In genomic region chr10:121494296-121494695, GRCh38 we compare ENCODE assay signal across 17 cellular contexts.
DNase-seq lines count a peak whose midpoint lies in the region; ATAC-seq and TF ChIP-seq lines count a peak whose summit lies in the region.
"Had no signal": no experiment of that assay in that cellular context is flagged by ENCODE, and none has a peak within 500 bp of the region (broad histone marks: within the 10 kb centered on the region; RNA-seq: fewer than 3 reads in every experiment).

No MANE protein-coding gene starts in this region.

- no peak for TF ChIP-seq CTCF in Caco-2 (IDR thresholded peaks at IDR 0.05; ENCODE audit: insufficient read depth in 1 of 2, low read depth in 1 of 2, low read length in 1 of 2, severe bottlenecking in 1 of 2, unreplicated experiment in 1 of 2)
- no peak for TF ChIP-seq CTCF in HEK293 (tag by site-specific recombination; IDR thresholded peaks at IDR 0.05)
- no peak for TF ChIP-seq CTCF in endodermal cell (conservative IDR thresholded peaks at IDR 0.05)
- no peak for TF ChIP-seq CTCF in psoas muscle (IDR thresholded peaks at IDR 0.05)

- no peaks in the 10 kb centered on the region for H3K9me3 Mint-ChIP-seq in Caco-2 (ENCODE audit: unreplicated experiment)
- H3K9me3 Mint-ChIP-seq in endodermal cell: no peaks in the 10 kb centered on the region

- ATAC-seq in psoas muscle (no peak), HG02610 (IDR thresholded peaks at IDR 0.05; ENCODE audit: unreplicated experiment) (no peak), GM19463 (IDR thresholded peaks at IDR 0.05; ENCODE audit: unreplicated experiment) (no peak), GM18909 (IDR thresholded peaks at IDR 0.05; ENCODE audit: poor library complexity, unreplicated experiment) (no peak)
- ATAC-seq: GM12878 had no signal

- H3K27ac ChIP-seq in HEK293 (ENCODE audit: extremely low read depth, low read depth, low read length) (no peak overlapping the region), endodermal cell (ENCODE audit: low read depth, low read length) (no peak overlapping the region), thymus (ENCODE audit: low read depth) (peak overlapping the region; percentile 11), psoas muscle (no peak overlapping the region)
- H3K27ac ChIP-seq: BLaER1 treated with 17β-estradiol and CSF1 and Interleukin-3, amounts not matched to agents 10 nM and 100 nM had no signal

- H3K27ac Mint-ChIP-seq in Caco-2 (ENCODE audit: unreplicated experiment) (peak overlapping the region; percentile 77), endodermal cell (peak overlapping the region; percentile 31)
- H3K27ac Mint-ChIP-seq: CD4-positive, CD25-positive, alpha-beta regulatory T cell had no signal

- H3K36me3 Mint-ChIP-seq in Caco-2 (ENCODE audit: insufficient read depth, unreplicated experiment) (peaks cover 100% of the 10 kb centered on the region), endodermal cell (ENCODE audit: low read depth) (peaks cover 77% of the 10 kb centered on the region)
- H3K36me3 Mint-ChIP-seq: CD4-positive, CD25-positive, alpha-beta regulatory T cell had no signal

- no peaks in the 10 kb centered on the region for H3K27me3 ChIP-seq in Caco-2 (replicated peaks; ENCODE audit: control insufficient read depth, insufficient read depth, low read length)
- H3K27me3 ChIP-seq in endodermal cell (ENCODE audit: control insufficient read depth, insufficient read depth, low read length, poor library complexity, severe bottlenecking): no peaks in the 10 kb centered on the region
- H3K27me3 ChIP-seq in thymus (ENCODE audit: control insufficient read depth, insufficient read depth): no peaks in the 10 kb centered on the region
- H3K27me3 ChIP-seq in psoas muscle (ENCODE audit: insufficient read depth in 3 of 3, low read length in 2 of 3): peaks cover 3 to 5% (median 5%) of the 10 kb centered on the region in 3 donors
- H3K27me3 ChIP-seq: BLaER1 treated with 17β-estradiol and CSF1 and Interleukin-3, amounts not matched to agents 10 nM and 100 nM had no signal

- peaks cover 28% of the 10 kb centered on the region for H3K4me1 Mint-ChIP-seq in Caco-2 (ENCODE audit: low read depth, unreplicated experiment)
- H3K4me1 Mint-ChIP-seq in endodermal cell: peaks cover 25% of the 10 kb centered on the region
- H3K4me1 Mint-ChIP-seq: CD4-positive, CD25-positive, alpha-beta regulatory T cell had no signal

- intact Hi-C loops in Caco-2 (cut with micrococcal nuclease; ENCODE audit: unreplicated experiment): no loop called here
- intact Hi-C loops in psoas muscle (cut with DNase I): no loop called here

- no peak overlapping the region for H3K9ac ChIP-seq in endodermal cell (ENCODE audit: extremely low read depth, low read length, poor library complexity, severe bottlenecking)
- H3K9ac ChIP-seq: BLaER1 treated with 17β-estradiol and CSF1 and Interleukin-3, amounts not matched to agents 10 nM and 100 nM had no signal

- POLR2A ChIA-PET in Caco-2 (lab: Charles Lee) (no interaction called here), HEK293 (lab: Yijun Ruan, JAX) (no interaction called here)

- no TSS peak for BruUV-seq in Caco-2 (replicated peaks; lab: Mats Ljungman, UMichigan)

- CTCF ChIA-PET in Caco-2 (lab: Charles Lee): no interaction called here
- CTCF ChIA-PET in HEK293 (lab: Yijun Ruan, JAX): no interaction called here

- H3K4me3 ChIP-seq in Caco-2 (ENCODE audit: low read depth, low read length): no peak overlapping the region
- H3K4me3 ChIP-seq in HEK293 (ENCODE audit: low read depth, low read length): no peak overlapping the region
- no peak overlapping the region for H3K4me3 ChIP-seq in endodermal cell (ENCODE audit: low read length)
- no peak overlapping the region for H3K4me3 ChIP-seq in thymus (ENCODE audit: low read length)
- H3K4me3 ChIP-seq in psoas muscle: no peak overlapping the region
- H3K4me3 ChIP-seq: BLaER1 treated with 17β-estradiol and CSF1 and Interleukin-3, amounts not matched to agents 10 nM and 100 nM; GM12878 had no signal

- H3K27me3 Mint-ChIP-seq in Caco-2 (ENCODE audit: insufficient read depth, unreplicated experiment) (no peaks in the 10 kb centered on the region), endodermal cell (ENCODE audit: insufficient read depth) (no peaks in the 10 kb centered on the region)
- H3K27me3 Mint-ChIP-seq: CD4-positive, CD25-positive, alpha-beta regulatory T cell had no signal

- DNase-seq in Caco-2: no peak
- no peak for DNase-seq in endodermal cell
- no peak for DNase-seq in psoas muscle
- DNase-seq: ACHN; Calu3; CD4-positive, CD25-positive, alpha-beta regulatory T cell; DMS 273 treated with DMSO at 0.1 percent for 48 hours; GOT3; HCEC 1CT; IMR-90 had no signal

- WGBS in endodermal cell (ENCODE audit: insufficient coverage in 1 of 2, insufficient read length in 1 of 2), 2 experiments: 100% methylated on average over 1 of the region's 2 CpGs; no CpG with 5 or more reads in 1 of the 2 experiments
- 91% methylated on average over 2 of the region's 2 CpGs for WGBS in thymus
- WGBS in psoas muscle, 3 donors: 68 to 76% (median 70%) methylated on average over 2 of the region's 2 CpGs

- peaks cover 14% of the 10 kb centered on the region for H3K4me1 ChIP-seq in Caco-2
- H3K4me1 ChIP-seq in HEK293 (ENCODE audit: control insufficient read depth, insufficient read depth, low read length): peaks cover 8% of the 10 kb centered on the region
- H3K4me1 ChIP-seq in endodermal cell (ENCODE audit: control insufficient read depth, insufficient read depth, low read length): peaks cover 3% of the 10 kb centered on the region
- no peaks in the 10 kb centered on the region for H3K4me1 ChIP-seq in thymus (ENCODE audit: control insufficient read depth, insufficient read depth, low read length)
- H3K4me1 ChIP-seq in psoas muscle: no peaks in the 10 kb centered on the region

- peaks cover 6% of the 10 kb centered on the region for H3K36me3 ChIP-seq in Caco-2 (ENCODE audit: control insufficient read depth, insufficient read depth, low read length)
- peaks cover 6 to 52% of the 10 kb centered on the region in 2 experiments for H3K36me3 ChIP-seq in HEK293 (ENCODE audit: control insufficient read depth in 2 of 2, insufficient read depth in 1 of 2, low read length in 2 of 2)
- H3K36me3 ChIP-seq in endodermal cell (ENCODE audit: control insufficient read depth, insufficient read depth, low read length): peaks cover 40% of the 10 kb centered on the region
- H3K36me3 ChIP-seq in thymus (ENCODE audit: control insufficient read depth, insufficient read depth): no peaks in the 10 kb centered on the region
- no peaks in the 10 kb centered on the region for H3K36me3 ChIP-seq in psoas muscle (ENCODE audit: insufficient read depth in 1 of 2, low read depth in 1 of 2)
- H3K36me3 ChIP-seq: BLaER1 treated with 17β-estradiol and CSF1 and Interleukin-3, amounts not matched to agents 10 nM and 100 nM had no signal

- no peaks in the 10 kb centered on the region for H3K9me3 ChIP-seq in Caco-2
- no peaks in the 10 kb centered on the region for H3K9me3 ChIP-seq in HEK293 (ENCODE audit: control insufficient read depth, insufficient read depth, low read depth, low read length)
- no peaks in the 10 kb centered on the region for H3K9me3 ChIP-seq in endodermal cell (ENCODE audit: control insufficient read depth, low read length)
- no peaks in the 10 kb centered on the region for H3K9me3 ChIP-seq in thymus (ENCODE audit: control insufficient read depth)
- H3K9me3 ChIP-seq in psoas muscle: no peaks in the 10 kb centered on the region
- H3K9me3 ChIP-seq: BLaER1 treated with 17β-estradiol and CSF1 and Interleukin-3, amounts not matched to agents 10 nM and 100 nM had no signal

- H3K4me3 Mint-ChIP-seq in Caco-2 (ENCODE audit: unreplicated experiment): no peak overlapping the region
- H3K4me3 Mint-ChIP-seq in endodermal cell: no peak overlapping the region
- H3K4me3 Mint-ChIP-seq: CD4-positive, CD25-positive, alpha-beta regulatory T cell had no signal

TF ChIP-seq in HEK293, 187 proteins besides CTCF, POLR2A, EP300 and RAD21:
- TF ChIP-seq ZNF394 (tag by site-specific recombination; IDR thresholded peaks at IDR 0.05; ENCODE audit: borderline replicate concordance) (no peak), EGR2 (tag by site-specific recombination; IDR thresholded peaks at IDR 0.05; ENCODE audit: low read depth) (peak; percentile 50)
